Comparison of ENCODE assay signal across 21 cellular contexts in genomic region chr10:11050301-11051000, GRCh38. TPM values are rescaled to one million over a fixed set of nuclear protein-coding genes. Genes with fewer than 3 reads are reported as not detected.
DNase-seq lines count a peak whose midpoint lies in the region; ATAC-seq, FAIRE-seq and TF ChIP-seq lines count a peak whose summit lies in the region.
"Had no signal": no experiment of that assay in that cellular context is flagged by ENCODE, and none has a peak within 500 bp of the region (broad histone marks: within the 10 kb centered on the region; RNA-seq: fewer than 3 reads in every experiment).

No MANE protein-coding gene starts in this region.

- peaks cover 20% of the 10 kb centered on the region for H3K4me1 Mint-ChIP-seq in astrocyte (ENCODE audit: low read depth, unreplicated experiment)
- peaks cover 16% of the 10 kb centered on the region for H3K4me1 Mint-ChIP-seq in mesothelial cell of epicardium
- H3K4me1 Mint-ChIP-seq: activated CD4-positive, alpha-beta T cell treated with anti-CD3 and anti-CD28 coated beads for 36 hours; natural killer cell had no signal

- no peak overlapping the region for H2AFZ ChIP-seq in astrocyte (ENCODE audit: low read depth, low read length)

- H4K20me1 ChIP-seq in astrocyte (ENCODE audit: insufficient read depth, low read length), result no peaks in the 10 kb centered on the region

- H3K27me3 Mint-ChIP-seq in astrocyte (ENCODE audit: low read depth, unreplicated experiment), result no peaks in the 10 kb centered on the region
- peaks cover 4% of the 10 kb centered on the region for H3K27me3 Mint-ChIP-seq in mesothelial cell of epicardium (ENCODE audit: low read depth)
- H3K27me3 Mint-ChIP-seq: activated CD4-positive, alpha-beta T cell treated with anti-CD3 and anti-CD28 coated beads for 36 hours; activated T-cell treated with anti-CD3 and anti-CD28 coated beads, Interleukin-2, amount 50 U/mL, for 24 hours had no signal

- no peaks in the 10 kb centered on the region for H3K27me3 ChIP-seq in astrocyte (ENCODE audit: insufficient read depth, low read length)
- H3K27me3 ChIP-seq in dorsolateral prefrontal cortex, result peaks cover 0 to 17% (median 0%) of the 10 kb centered on the region in 45 donors
- H3K27me3 ChIP-seq: adrenal gland had no signal

- H3K27ac Mint-ChIP-seq in astrocyte (ENCODE audit: unreplicated experiment) (peak overlapping the region; percentile 9), mesothelial cell of epicardium (peak overlapping the region; percentile 15)
- H3K27ac Mint-ChIP-seq: activated CD4-positive, alpha-beta T cell treated with anti-CD3 and anti-CD28 coated beads for 36 hours; activated T-cell treated with anti-CD3 and anti-CD28 coated beads, Interleukin-2, amount 50 U/mL, for 24 hours; natural killer cell had no signal

- no peak for TF ChIP-seq CTCF in astrocyte (IDR thresholded peaks at IDR 0.05; ENCODE audit: insufficient read depth, low read depth, low read length)
- no peak for TF ChIP-seq CTCF in dorsolateral prefrontal cortex (IDR thresholded peaks at IDR 0.05 in 54 of 56, conservative IDR thresholded peaks at IDR 0.05 in 2 of 56; ENCODE audit: low read depth in 1 of 56, partially characterized antibody in 56 of 56)
- TF ChIP-seq CTCF in mesothelial cell of epicardium (IDR thresholded peaks at IDR 0.05; ENCODE audit: unreplicated experiment), result no peak

- ATAC-seq in GM19324 (IDR thresholded peaks at IDR 0.05; ENCODE audit: low FRiP score, unreplicated experiment), result no peak
- ATAC-seq: activated CD4-positive, alpha-beta T cell treated with anti-CD3 and anti-CD28 coated beads for 36 hours; left colon; natural killer cell had no signal

- H3K79me2 ChIP-seq in astrocyte (ENCODE audit: insufficient read depth, low read length), result no peaks in the 10 kb centered on the region

- no peak overlapping the region for H3K27ac ChIP-seq in astrocyte (ENCODE audit: low read depth, low read length)
- H3K27ac ChIP-seq in dorsolateral prefrontal cortex, result peak overlapping the region in 56 of 59 donors; percentile 27 to 89 (median 70)
- H3K27ac ChIP-seq in temporal lobe (ENCODE audit: low read depth, low read length), result peak overlapping the region; percentile 83
- H3K27ac ChIP-seq: adrenal gland, KMS-11 had no signal

- H3K4me3 ChIP-seq in astrocyte (ENCODE audit: insufficient read depth, low read depth, low read length) (no peak overlapping the region), dorsolateral prefrontal cortex (peak overlapping the region in 1 of 59 donors; percentile 20)
- H3K4me3 ChIP-seq: adrenal gland had no signal

- peak overlapping the region; percentile 15 for H3K4me3 Mint-ChIP-seq in astrocyte (ENCODE audit: unreplicated experiment)
- no peak overlapping the region for H3K4me3 Mint-ChIP-seq in mesothelial cell of epicardium
- H3K4me3 Mint-ChIP-seq: activated CD4-positive, alpha-beta T cell treated with anti-CD3 and anti-CD28 coated beads for 36 hours; activated T-cell treated with anti-CD3 and anti-CD28 coated beads, Interleukin-2, amount 50 U/mL, for 24 hours; natural killer cell had no signal

- DNase-seq in astrocyte (ENCODE audit: low read depth) (no peak), dorsolateral prefrontal cortex (no peak), mesothelial cell of epicardium (ENCODE audit: low spot score in 2 of 2, unreplicated experiment in 2 of 2) (no peak), mucosa of gallbladder (ENCODE audit: low spot score) (no peak)
- no peak for DNase-seq in activated CD4-positive, CD25-positive, alpha-beta regulatory T cell treated with anti-CD3 and anti-CD28 coated beads, Interleukin-2, amount 50 U/mL, for 72 hours
- DNase-seq: activated CD4-positive, alpha-beta T cell treated with anti-CD3 and anti-CD28 coated beads for 36 hours; activated gamma-delta T cell treated with Interleukin-2 at 50 U/mL for 16 hours; activated T-cell treated with anti-CD3 and anti-CD28 coated beads, Interleukin-2, amount 50 U/mL, for 24 hours; adrenal gland; Caco-2; DMS79; left colon; natural killer cell; NCI-H2171 treated with DMSO at 0.1 percent for 48 hours; NCI-H526; stimulated activated CD8-positive, alpha-beta memory T cell treated with anti-CD3 and anti-CD28 coated beads, Interleukin-4, amount 100 ng/mL, for 48 hours had no signal

- H3K9me3 Mint-ChIP-seq in astrocyte (ENCODE audit: unreplicated experiment) (no peaks in the 10 kb centered on the region), mesothelial cell of epicardium (no peaks in the 10 kb centered on the region)
- H3K9me3 Mint-ChIP-seq: activated T-cell treated with anti-CD3 and anti-CD28 coated beads, Interleukin-2, amount 50 U/mL, for 24 hours; natural killer cell had no signal

- FAIRE-seq in astrocyte (lab: Jason Lieb, UNC), result no peak
- FAIRE-seq: bronchial epithelial cell, H54 had no signal

- no peaks in the 10 kb centered on the region for H3K9me3 ChIP-seq in astrocyte (ENCODE audit: insufficient read depth, low read depth, low read length)
- H3K9me3 ChIP-seq: adrenal gland, Caco-2 had no signal

- H3K9ac ChIP-seq in astrocyte (ENCODE audit: low read length), result no peak overlapping the region
- H3K9ac ChIP-seq: KMS-11 had no signal

- intact Hi-C loops in dorsolateral prefrontal cortex (cut with DNase I), result no loop called here

- no peaks in the 10 kb centered on the region for H3K4me1 ChIP-seq in astrocyte (ENCODE audit: insufficient read depth, low read length)
- H3K4me1 ChIP-seq: Caco-2 had no signal

- peaks cover 2% of the 10 kb centered on the region for H3K36me3 Mint-ChIP-seq in astrocyte (ENCODE audit: low read depth, unreplicated experiment)
- peaks cover 2% of the 10 kb centered on the region for H3K36me3 Mint-ChIP-seq in mesothelial cell of epicardium
- H3K36me3 Mint-ChIP-seq: natural killer cell had no signal

- no peaks in the 10 kb centered on the region for H3K36me3 ChIP-seq in astrocyte (ENCODE audit: insufficient read depth, low read length)
- H3K36me3 ChIP-seq: adrenal gland had no signal

- no peak overlapping the region for H3K4me2 ChIP-seq in astrocyte (ENCODE audit: low read length)
- H3K4me2 ChIP-seq: KMS-11 had no signal

RNA-seq across cellular contexts. Expression of gene CELF2, which starts 32.8 kb away (rescaled TPM):
- 65.0 and 76.1 TPM in 2 replicates for total RNA-seq in astrocyte
- total RNA-seq in dorsolateral prefrontal cortex, result 100 to 1,000 TPM in 119 of 120 experiments, 10 to 100 TPM in 1; 93.7 to 263 (median 189) TPM
- total RNA-seq in mesothelial cell of epicardium, result 24.0 to 27.2 TPM (median 25.2 TPM) in 3 replicates
- total RNA-seq in temporal lobe, result 129 TPM
- 24.6 TPM for total RNA-seq in mucosa of gallbladder
